Comparison of ENCODE assay signal across 1 cellular context in genomic region chr18:79953921-79954651, GRCh38.
TF ChIP-seq lines count a peak whose summit lies in the region.

No MANE protein-coding gene starts in this region.

TF ChIP-seq in HepG2, 621 proteins besides CTCF, POLR2A, EP300 and RAD21:
- TF ChIP-seq KDM3A (CRISPR knock-in tag; IDR thresholded peaks at IDR 0.05; ENCODE audit: low read depth): no peak
- no peak for TF ChIP-seq AFF4 (CRISPR knock-in tag; IDR thresholded peaks at IDR 0.05)
- no peak for TF ChIP-seq ZFP1 (CRISPR knock-in tag; IDR thresholded peaks at IDR 0.05)
- TF ChIP-seq NFATC3 (CRISPR knock-in tag; IDR thresholded peaks at IDR 0.05): no peak
- TF ChIP-seq TFE3 (CRISPR knock-in tag; IDR thresholded peaks at IDR 0.05): no peak
- no peak for TF ChIP-seq HDAC2 (CRISPR knock-in tag; IDR thresholded peaks at IDR 0.05)
